ENCODE assay signal across 10 cellular contexts in genomic region chr2:101961287-101962242, GRCh38. TPM values are rescaled to one million over a fixed set of nuclear protein-coding genes. Genes with fewer than 3 reads are reported as not detected.
DNase-seq lines count a peak whose midpoint lies in the region; ATAC-seq and TF ChIP-seq lines count a peak whose summit lies in the region.
"Had no signal": no experiment of that assay in that cellular context is flagged by ENCODE, and none has a peak within 500 bp of the region (broad histone marks: within the 10 kb centered on the region; RNA-seq: fewer than 3 reads in every experiment).

No MANE protein-coding gene starts in this region.

- 52% methylated on average over 12 of the region's 12 CpGs for WGBS in prostate gland

- peaks cover 5% of the 10 kb centered on the region for H3K36me3 Mint-ChIP-seq in Caco-2 (ENCODE audit: insufficient read depth, unreplicated experiment)
- no peaks in the 10 kb centered on the region for H3K36me3 Mint-ChIP-seq in activated T-helper 17 cell treated with anti-CD3 and anti-CD28 coated beads, Interleukin-2, amount 50 U/mL, for 72 hours (ENCODE audit: low read depth)

- no peak overlapping the region for H3K27ac Mint-ChIP-seq in Caco-2 (ENCODE audit: unreplicated experiment)
- no peak overlapping the region for H3K27ac Mint-ChIP-seq in activated T-helper 17 cell treated with anti-CD3 and anti-CD28 coated beads, Interleukin-2, amount 50 U/mL, for 72 hours

- peak; percentile 43 to 59 for DNase-seq in Caco-2
- DNase-seq in astrocyte of the cerebellum (ENCODE audit: low read depth): peak; percentile 100
- peak; percentile 93 for DNase-seq in right atrium auricular region (ENCODE audit: low spot score)
- peak; percentile 68 for DNase-seq in prostate gland (ENCODE audit: low spot score)
- no peak for DNase-seq in Kasumi-1 (lab: John Stamatoyannopoulos, UW)
- DNase-seq: NCI-H146; stimulated activated naive CD4-positive, alpha-beta T cell treated with Interleukin-2 at 50 U/mL for 16 hours had no signal

- no peaks in the 10 kb centered on the region for H3K9me3 ChIP-seq in Caco-2
- no peaks in the 10 kb centered on the region for H3K9me3 ChIP-seq in right atrium auricular region
- H3K9me3 ChIP-seq in prostate gland: no peaks in the 10 kb centered on the region

- no TSS peak for BruUV-seq in Caco-2 (replicated peaks; lab: Mats Ljungman, UMichigan)

- H3K27ac ChIP-seq in right atrium auricular region (peak overlapping the region; percentile 80 to 84), prostate gland (peak overlapping the region; percentile 56 to 80)

- TF ChIP-seq POLR2A in prostate gland (IDR thresholded peaks at IDR 0.05): no peak

- intact Hi-C loops in Caco-2 (cut with micrococcal nuclease; ENCODE audit: unreplicated experiment): loop anchor here (1.0 kb wide), 1 partner anchor 38 kb away; no protein-coding TSS in a partner anchor
- intact Hi-C loops in prostate gland (cut with DNase I): no loop called here

- H3K9me3 Mint-ChIP-seq in Caco-2 (ENCODE audit: unreplicated experiment): peaks cover 20% of the 10 kb centered on the region
- H3K9me3 Mint-ChIP-seq in activated T-helper 17 cell treated with anti-CD3 and anti-CD28 coated beads, Interleukin-2, amount 50 U/mL, for 72 hours: peaks cover 5% of the 10 kb centered on the region

- CTCF ChIA-PET in Caco-2 (lab: Charles Lee): interaction anchor here (0.6 to 0.7 kb wide), 2 partner anchors 66 to 205 kb away, joined by 3 to 6 read pairs; no protein-coding TSS in a partner anchor

- H3K36me3 ChIP-seq in Caco-2 (ENCODE audit: control insufficient read depth, insufficient read depth, low read length) (no peaks in the 10 kb centered on the region), right atrium auricular region (no peaks in the 10 kb centered on the region), prostate gland (no peaks in the 10 kb centered on the region)

- H3K27me3 Mint-ChIP-seq in Caco-2 (ENCODE audit: insufficient read depth, unreplicated experiment): no peaks in the 10 kb centered on the region
- no peaks in the 10 kb centered on the region for H3K27me3 Mint-ChIP-seq in activated T-helper 17 cell treated with anti-CD3 and anti-CD28 coated beads, Interleukin-2, amount 50 U/mL, for 72 hours

- no peaks in the 10 kb centered on the region for H3K27me3 ChIP-seq in Caco-2 (replicated peaks; ENCODE audit: control insufficient read depth, insufficient read depth, low read length)
- no peaks in the 10 kb centered on the region for H3K27me3 ChIP-seq in right atrium auricular region
- H3K27me3 ChIP-seq in prostate gland (replicated peaks; ENCODE audit: insufficient read depth): no peaks in the 10 kb centered on the region

- H3K4me1 ChIP-seq in Caco-2: peaks cover 17% of the 10 kb centered on the region; the same call in 1 of the 2 replicates
- peaks cover 0 to 21% of the 10 kb centered on the region in 2 donors for H3K4me1 ChIP-seq in right atrium auricular region
- H3K4me1 ChIP-seq in prostate gland (replicated peaks): no peaks in the 10 kb centered on the region

- POLR2A ChIA-PET in Caco-2 (lab: Charles Lee): no interaction called here

- H3K4me1 Mint-ChIP-seq in Caco-2 (ENCODE audit: low read depth, unreplicated experiment): no peaks in the 10 kb centered on the region
- peaks cover 5% of the 10 kb centered on the region for H3K4me1 Mint-ChIP-seq in activated T-helper 17 cell treated with anti-CD3 and anti-CD28 coated beads, Interleukin-2, amount 50 U/mL, for 72 hours

- H3K4me3 Mint-ChIP-seq in Caco-2 (ENCODE audit: unreplicated experiment): no peak overlapping the region
- no peak overlapping the region for H3K4me3 Mint-ChIP-seq in activated T-helper 17 cell treated with anti-CD3 and anti-CD28 coated beads, Interleukin-2, amount 50 U/mL, for 72 hours

- no peak overlapping the region for H3K4me3 ChIP-seq in Caco-2 (ENCODE audit: low read depth, low read length)
- no peak overlapping the region for H3K4me3 ChIP-seq in astrocyte of the cerebellum (ENCODE audit: low read depth, low read length)
- no peak overlapping the region for H3K4me3 ChIP-seq in right atrium auricular region
- no peak overlapping the region for H3K4me3 ChIP-seq in prostate gland

- in situ Hi-C loops in astrocyte of the cerebellum (cut with HindIII; ENCODE audit: low sequenced_read_pairs): no loop called here

- TF ChIP-seq CTCF in Caco-2 (IDR thresholded peaks at IDR 0.05; ENCODE audit: insufficient read depth in 1 of 2, low read depth in 1 of 2, low read length in 1 of 2, severe bottlenecking in 1 of 2, unreplicated experiment in 1 of 2): no peak
- peak; percentile 51 for TF ChIP-seq CTCF in astrocyte of the cerebellum (IDR thresholded peaks at IDR 0.05; ENCODE audit: low read depth, low read length, missing control alignments)
- TF ChIP-seq CTCF in right atrium auricular region (IDR thresholded peaks at IDR 0.05): peak in 1 of 2 donors; percentile 22
- no peak for TF ChIP-seq CTCF in prostate gland (IDR thresholded peaks at IDR 0.05)

- no peak for ATAC-seq in GM18867 (IDR thresholded peaks at IDR 0.05; ENCODE audit: unreplicated experiment)
- ATAC-seq in activated T-helper 17 cell treated with anti-CD3 and anti-CD28 coated beads, Interleukin-2, amount 50 U/mL, for 72 hours (replicated peaks): no peak
- ATAC-seq in HG02884 (IDR thresholded peaks at IDR 0.05; ENCODE audit: unreplicated experiment): no peak

RNA-seq across cellular contexts. Expression of gene IL1R2, which starts 30.2 kb away (rescaled TPM):
- total RNA-seq in Caco-2 (2022): 10.1 and 15.5 TPM in 2 replicates
- 10 to 100 TPM in 1 of 2 donors, 1 to 10 TPM in 1; 2.8 to 16.1 TPM for total RNA-seq in right atrium auricular region
- total RNA-seq in prostate gland: 10 to 100 TPM in 1 of 2 donors, 1 to 10 TPM in 1; 6.9 to 11.4 TPM
- 10 to 100 TPM; 55.8 to 97.6 TPM for total RNA-seq in activated T-helper 17 cell treated with anti-CD3 and anti-CD28 coated beads, Interleukin-2, amount 50 U/mL, for 72 hours

Comparison
In these comparisons a context has a peak if more than half of its experiments do, and no peak if none do; other contexts are left out.
1. DNase-seq: peak in Caco-2 (2 of 2), astrocyte of the cerebellum (single experiment), right atrium auricular region (single experiment) and prostate gland (single experiment); none in Kasumi-1 (0 of 2).